In the genomic region with DNA sequence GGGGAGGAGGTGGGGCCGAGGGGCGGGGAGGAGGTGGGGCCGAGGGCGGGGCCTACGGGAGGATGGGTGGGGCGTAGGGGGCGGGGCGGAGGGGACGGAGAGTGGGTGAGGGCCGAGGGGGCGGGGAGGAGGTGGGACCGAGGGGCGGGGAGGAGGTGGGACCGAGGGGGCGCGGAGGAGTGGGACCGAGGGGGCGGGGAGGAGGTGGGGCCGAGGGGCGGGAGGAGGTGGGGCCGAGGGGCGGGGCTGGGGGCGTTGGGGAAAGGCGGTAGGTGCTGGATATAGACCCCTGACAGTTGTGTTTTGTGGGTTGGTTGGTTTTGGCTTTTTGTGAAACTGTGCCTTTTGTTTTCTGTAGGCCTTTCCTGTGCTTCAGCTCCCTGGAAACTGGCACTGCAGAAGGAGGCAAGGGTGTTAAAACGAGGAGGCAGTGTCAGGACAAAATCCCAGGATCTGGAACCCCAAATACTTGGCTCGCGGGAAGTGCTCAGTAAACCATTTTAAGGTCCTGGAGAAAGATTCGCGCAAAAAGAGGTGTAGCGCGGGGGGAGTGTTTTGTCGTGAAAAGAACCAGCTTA, we compare ENCODE assay signal across 1 cellular context.
TF ChIP-seq lines count a peak whose summit lies in the region.

No MANE protein-coding gene starts in this region.

TF ChIP-seq in GM12878, 131 proteins besides CTCF, POLR2A, EP300 and RAD21 (continued from another document):
- TF ChIP-seq, protein P1, sequence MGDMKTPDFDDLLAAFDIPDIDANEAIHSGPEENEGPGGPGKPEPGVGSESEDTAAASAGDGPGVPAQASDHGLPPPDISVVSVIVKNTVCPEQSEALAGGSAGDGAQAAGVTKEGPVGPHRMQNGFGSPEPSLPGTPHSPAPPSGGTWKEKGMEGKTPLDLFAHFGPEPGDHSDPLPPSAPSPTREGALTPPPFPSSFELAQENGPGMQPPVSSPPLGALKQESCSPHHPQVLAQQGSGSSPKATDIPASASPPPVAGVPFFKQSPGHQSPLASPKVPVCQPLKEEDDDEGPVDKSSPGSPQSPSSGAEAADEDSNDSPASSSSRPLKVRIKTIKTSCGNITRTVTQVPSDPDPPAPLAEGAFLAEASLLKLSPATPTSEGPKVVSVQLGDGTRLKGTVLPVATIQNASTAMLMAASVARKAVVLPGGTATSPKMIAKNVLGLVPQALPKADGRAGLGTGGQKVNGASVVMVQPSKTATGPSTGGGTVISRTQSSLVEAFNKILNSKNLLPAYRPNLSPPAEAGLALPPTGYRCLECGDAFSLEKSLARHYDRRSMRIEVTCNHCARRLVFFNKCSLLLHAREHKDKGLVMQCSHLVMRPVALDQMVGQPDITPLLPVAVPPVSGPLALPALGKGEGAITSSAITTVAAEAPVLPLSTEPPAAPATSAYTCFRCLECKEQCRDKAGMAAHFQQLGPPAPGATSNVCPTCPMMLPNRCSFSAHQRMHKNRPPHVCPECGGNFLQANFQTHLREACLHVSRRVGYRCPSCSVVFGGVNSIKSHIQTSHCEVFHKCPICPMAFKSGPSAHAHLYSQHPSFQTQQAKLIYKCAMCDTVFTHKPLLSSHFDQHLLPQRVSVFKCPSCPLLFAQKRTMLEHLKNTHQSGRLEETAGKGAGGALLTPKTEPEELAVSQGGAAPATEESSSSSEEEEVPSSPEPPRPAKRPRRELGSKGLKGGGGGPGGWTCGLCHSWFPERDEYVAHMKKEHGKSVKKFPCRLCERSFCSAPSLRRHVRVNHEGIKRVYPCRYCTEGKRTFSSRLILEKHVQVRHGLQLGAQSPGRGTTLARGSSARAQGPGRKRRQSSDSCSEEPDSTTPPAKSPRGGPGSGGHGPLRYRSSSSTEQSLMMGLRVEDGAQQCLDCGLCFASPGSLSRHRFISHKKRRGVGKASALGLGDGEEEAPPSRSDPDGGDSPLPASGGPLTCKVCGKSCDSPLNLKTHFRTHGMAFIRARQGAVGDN (IDR thresholded peaks at IDR 0.05) = no peak
- TF ChIP-seq, protein P2, sequence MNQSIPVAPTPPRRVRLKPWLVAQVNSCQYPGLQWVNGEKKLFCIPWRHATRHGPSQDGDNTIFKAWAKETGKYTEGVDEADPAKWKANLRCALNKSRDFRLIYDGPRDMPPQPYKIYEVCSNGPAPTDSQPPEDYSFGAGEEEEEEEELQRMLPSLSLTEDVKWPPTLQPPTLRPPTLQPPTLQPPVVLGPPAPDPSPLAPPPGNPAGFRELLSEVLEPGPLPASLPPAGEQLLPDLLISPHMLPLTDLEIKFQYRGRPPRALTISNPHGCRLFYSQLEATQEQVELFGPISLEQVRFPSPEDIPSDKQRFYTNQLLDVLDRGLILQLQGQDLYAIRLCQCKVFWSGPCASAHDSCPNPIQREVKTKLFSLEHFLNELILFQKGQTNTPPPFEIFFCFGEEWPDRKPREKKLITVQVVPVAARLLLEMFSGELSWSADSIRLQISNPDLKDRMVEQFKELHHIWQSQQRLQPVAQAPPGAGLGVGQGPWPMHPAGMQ (IDR thresholded peaks at IDR 0.05; ENCODE audit: borderline replicate concordance) = no peak
- TF ChIP-seq HDAC2 (IDR thresholded peaks at IDR 0.05) (no peak), BACH1 (IDR thresholded peaks at IDR 0.05; ENCODE audit: borderline replicate concordance) (no peak), RELA (IDR thresholded peaks at IDR 0.05; ENCODE audit: borderline replicate concordance, partially characterized antibody) (no peak), NFIC (IDR thresholded peaks at IDR 0.05; ENCODE audit: low read depth, low read length) (no peak), JUNB (IDR thresholded peaks at IDR 0.05) (no peak), POU2F2 (IDR thresholded peaks at IDR 0.05; ENCODE audit: borderline replicate concordance, low read depth, low read length) (no peak), CHD1 (IDR thresholded peaks at IDR 0.05; ENCODE audit: low read depth, low read length) (no peak), CHD2 (IDR thresholded peaks at IDR 0.05; ENCODE audit: borderline replicate concordance, low read depth, low read length) (no peak)
- TF ChIP-seq, protein P3, sequence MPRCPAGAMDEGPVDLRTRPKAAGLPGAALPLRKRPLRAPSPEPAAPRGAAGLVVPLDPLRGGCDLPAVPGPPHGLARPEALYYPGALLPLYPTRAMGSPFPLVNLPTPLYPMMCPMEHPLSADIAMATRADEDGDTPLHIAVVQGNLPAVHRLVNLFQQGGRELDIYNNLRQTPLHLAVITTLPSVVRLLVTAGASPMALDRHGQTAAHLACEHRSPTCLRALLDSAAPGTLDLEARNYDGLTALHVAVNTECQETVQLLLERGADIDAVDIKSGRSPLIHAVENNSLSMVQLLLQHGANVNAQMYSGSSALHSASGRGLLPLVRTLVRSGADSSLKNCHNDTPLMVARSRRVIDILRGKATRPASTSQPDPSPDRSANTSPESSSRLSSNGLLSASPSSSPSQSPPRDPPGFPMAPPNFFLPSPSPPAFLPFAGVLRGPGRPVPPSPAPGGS (IDR thresholded peaks at IDR 0.05; ENCODE audit: borderline replicate concordance, insufficient read depth, low read depth, low read length, poor library complexity, severe bottlenecking) = no peak
- TF ChIP-seq, protein P4, sequence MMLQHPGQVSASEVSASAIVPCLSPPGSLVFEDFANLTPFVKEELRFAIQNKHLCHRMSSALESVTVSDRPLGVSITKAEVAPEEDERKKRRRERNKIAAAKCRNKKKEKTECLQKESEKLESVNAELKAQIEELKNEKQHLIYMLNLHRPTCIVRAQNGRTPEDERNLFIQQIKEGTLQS (IDR thresholded peaks at IDR 0.05; ENCODE audit: borderline replicate concordance, extremely low read depth, low read depth, low read length) = no peak
- TF ChIP-seq, protein P5, sequence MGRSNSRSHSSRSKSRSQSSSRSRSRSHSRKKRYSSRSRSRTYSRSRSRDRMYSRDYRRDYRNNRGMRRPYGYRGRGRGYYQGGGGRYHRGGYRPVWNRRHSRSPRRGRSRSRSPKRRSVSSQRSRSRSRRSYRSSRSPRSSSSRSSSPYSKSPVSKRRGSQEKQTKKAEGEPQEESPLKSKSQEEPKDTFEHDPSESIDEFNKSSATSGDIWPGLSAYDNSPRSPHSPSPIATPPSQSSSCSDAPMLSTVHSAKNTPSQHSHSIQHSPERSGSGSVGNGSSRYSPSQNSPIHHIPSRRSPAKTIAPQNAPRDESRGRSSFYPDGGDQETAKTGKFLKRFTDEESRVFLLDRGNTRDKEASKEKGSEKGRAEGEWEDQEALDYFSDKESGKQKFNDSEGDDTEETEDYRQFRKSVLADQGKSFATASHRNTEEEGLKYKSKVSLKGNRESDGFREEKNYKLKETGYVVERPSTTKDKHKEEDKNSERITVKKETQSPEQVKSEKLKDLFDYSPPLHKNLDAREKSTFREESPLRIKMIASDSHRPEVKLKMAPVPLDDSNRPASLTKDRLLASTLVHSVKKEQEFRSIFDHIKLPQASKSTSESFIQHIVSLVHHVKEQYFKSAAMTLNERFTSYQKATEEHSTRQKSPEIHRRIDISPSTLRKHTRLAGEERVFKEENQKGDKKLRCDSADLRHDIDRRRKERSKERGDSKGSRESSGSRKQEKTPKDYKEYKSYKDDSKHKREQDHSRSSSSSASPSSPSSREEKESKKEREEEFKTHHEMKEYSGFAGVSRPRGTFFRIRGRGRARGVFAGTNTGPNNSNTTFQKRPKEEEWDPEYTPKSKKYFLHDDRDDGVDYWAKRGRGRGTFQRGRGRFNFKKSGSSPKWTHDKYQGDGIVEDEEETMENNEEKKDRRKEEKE (IDR thresholded peaks at IDR 0.05) = no peak
- TF ChIP-seq, protein P6, sequence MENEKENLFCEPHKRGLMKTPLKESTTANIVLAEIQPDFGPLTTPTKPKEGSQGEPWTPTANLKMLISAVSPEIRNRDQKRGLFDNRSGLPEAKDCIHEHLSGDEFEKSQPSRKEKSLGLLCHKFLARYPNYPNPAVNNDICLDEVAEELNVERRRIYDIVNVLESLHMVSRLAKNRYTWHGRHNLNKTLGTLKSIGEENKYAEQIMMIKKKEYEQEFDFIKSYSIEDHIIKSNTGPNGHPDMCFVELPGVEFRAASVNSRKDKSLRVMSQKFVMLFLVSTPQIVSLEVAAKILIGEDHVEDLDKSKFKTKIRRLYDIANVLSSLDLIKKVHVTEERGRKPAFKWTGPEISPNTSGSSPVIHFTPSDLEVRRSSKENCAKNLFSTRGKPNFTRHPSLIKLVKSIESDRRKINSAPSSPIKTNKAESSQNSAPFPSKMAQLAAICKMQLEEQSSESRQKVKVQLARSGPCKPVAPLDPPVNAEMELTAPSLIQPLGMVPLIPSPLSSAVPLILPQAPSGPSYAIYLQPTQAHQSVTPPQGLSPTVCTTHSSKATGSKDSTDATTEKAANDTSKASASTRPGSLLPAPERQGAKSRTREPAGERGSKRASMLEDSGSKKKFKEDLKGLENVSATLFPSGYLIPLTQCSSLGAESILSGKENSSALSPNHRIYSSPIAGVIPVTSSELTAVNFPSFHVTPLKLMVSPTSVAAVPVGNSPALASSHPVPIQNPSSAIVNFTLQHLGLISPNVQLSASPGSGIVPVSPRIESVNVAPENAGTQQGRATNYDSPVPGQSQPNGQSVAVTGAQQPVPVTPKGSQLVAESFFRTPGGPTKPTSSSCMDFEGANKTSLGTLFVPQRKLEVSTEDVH (IDR thresholded peaks at IDR 0.05; ENCODE audit: low read depth, partially characterized antibody) = no peak
TF ChIP-seq in GM12878: peak in this region for 0.
